In genomic region chr6:169445661-169446581, GRCh38 we compare ENCODE assay signal across 16 cellular contexts.
DNase-seq lines count a peak whose midpoint lies in the region; ATAC-seq and TF ChIP-seq lines count a peak whose summit lies in the region.
"Had no signal": no experiment of that assay in that cellular context is flagged by ENCODE, and none has a peak within 500 bp of the region (broad histone marks: within the 10 kb centered on the region; RNA-seq: fewer than 3 reads in every experiment).

No MANE protein-coding gene starts in this region.

- DNase-seq in NCI-H1105 (lab: John Stamatoyannopoulos, UW) (peak; percentile 69), NCI-H345 (lab: John Stamatoyannopoulos, UW) (peak; percentile 87), foreskin keratinocyte (no peak), stomach (peak; percentile 56), dorsolateral prefrontal cortex (no peak)
- DNase-seq: activated CD4-positive, alpha-beta T cell treated with anti-CD3 and anti-CD28 coated beads, Interleukin-2, amount 50 U/mL, for 48 hours; anterior cingulate cortex; CD4-positive, alpha-beta T cell; cortex of kidney; hypothalamus; NCI-H524 treated with DMSO at 0.1 percent for 48 hours; RPMI8226; stimulated activated naive CD4-positive, alpha-beta T cell had no signal

- TF ChIP-seq EP300 in stomach (IDR thresholded peaks at IDR 0.05), result no peak

- no peak for TF ChIP-seq POLR2A in stomach (IDR thresholded peaks at IDR 0.05)

- H3K4me1 ChIP-seq in foreskin keratinocyte, result peaks cover 9% of the 10 kb centered on the region
- peaks cover 0 to 21% (median 11%) of the 10 kb centered on the region in 4 donors for H3K4me1 ChIP-seq in stomach

- WGBS in stomach, 5 donors, result 39 to 66% (median 48%) methylated on average over 23 to 27 of the region's 27 CpGs

- intact Hi-C loops in stomach (cut with DNase I; ENCODE audit: low total_unique reads) (no loop called here), dorsolateral prefrontal cortex (cut with DNase I) (no loop called here)

- peak; percentile 63 for ATAC-seq in foreskin keratinocyte
- ATAC-seq in GM19324 (IDR thresholded peaks at IDR 0.05; ENCODE audit: low FRiP score, unreplicated experiment), result no peak
- ATAC-seq in HG02981 (IDR thresholded peaks at IDR 0.05; ENCODE audit: unreplicated experiment), result no peak
- ATAC-seq: left lobe of liver had no signal

- H3K4me3 ChIP-seq in stomach (peak overlapping the region in 3 of 4 donors; percentile 18 to 27 (median 22)), dorsolateral prefrontal cortex (peak overlapping the region in 2 of 59 donors; percentile 8 to 13)

- no peaks in the 10 kb centered on the region for H3K9me3 ChIP-seq in stomach

- no peaks in the 10 kb centered on the region for H3K36me3 ChIP-seq in stomach

- no peaks in the 10 kb centered on the region for H3K27me3 ChIP-seq in foreskin keratinocyte
- no peaks in the 10 kb centered on the region for H3K27me3 ChIP-seq in stomach
- H3K27me3 ChIP-seq in dorsolateral prefrontal cortex, result peaks cover 0 to 6% (median 0%) of the 10 kb centered on the region in 45 donors

- H3K27ac ChIP-seq in foreskin keratinocyte (no peak overlapping the region), stomach (peak overlapping the region; percentile 42 to 63 (median 55)), dorsolateral prefrontal cortex (no peak overlapping the region)

- no peak for TF ChIP-seq CTCF in foreskin keratinocyte (conservative IDR thresholded peaks at IDR 0.05)
- TF ChIP-seq CTCF in stomach (IDR thresholded peaks at IDR 0.05), result no peak
- no peak for TF ChIP-seq CTCF in dorsolateral prefrontal cortex (IDR thresholded peaks at IDR 0.05 in 54 of 56, conservative IDR thresholded peaks at IDR 0.05 in 2 of 56; ENCODE audit: low read depth in 1 of 56, partially characterized antibody in 56 of 56)

Comparison
In these comparisons a context has a peak if more than half of its experiments do, and no peak if none do; other contexts are left out.
1. DNase-seq: peak in NCI-H1105 (single experiment), NCI-H345 (single experiment) and stomach (single experiment); none in foreskin keratinocyte (0 of 2) and dorsolateral prefrontal cortex (0 of 10).
2. H3K27ac ChIP-seq: peak in stomach (5 of 5); none in foreskin keratinocyte (single experiment) and dorsolateral prefrontal cortex (0 of 59).